Comparison of ENCODE assay signal across 8 cellular contexts in genomic region chr7:55019691-55020480, GRCh38. TPM values are rescaled to one million over a fixed set of nuclear protein-coding genes. Genes with fewer than 3 reads are reported as not detected.
A peak's percentile ranks its signal among the peaks of the same experiment; 100 is the strongest.
DNase-seq lines count a peak whose midpoint lies in the region; ATAC-seq and TF ChIP-seq lines count a peak whose summit lies in the region.

No MANE protein-coding gene starts in this region.

- peak overlapping the region; percentile 85 for H3K27ac ChIP-seq in osteoblast (ENCODE audit: low read depth, low read length)

- H3K36me3 ChIP-seq in Caco-2 (ENCODE audit: control insufficient read depth, insufficient read depth, low read length) (no peaks in the 10 kb centered on the region), osteoblast (ENCODE audit: insufficient read depth, low read length) (peaks cover 9% of the 10 kb centered on the region)

- H3K27me3 Mint-ChIP-seq in Caco-2 (ENCODE audit: insufficient read depth, unreplicated experiment), result no peaks in the 10 kb centered on the region
- H3K27me3 Mint-ChIP-seq in immature natural killer cell (ENCODE audit: low read depth in 3 of 3), result peaks cover 5 to 38% (median 7%) of the 10 kb centered on the region in 3 donors

- CTCF ChIA-PET in Caco-2 (lab: Charles Lee), result interaction anchor here (0.7 to 1.7 kb wide), 5 partner anchors 47 to 236 kb away, joined by 3 to 14 read pairs (median 4); no protein-coding TSS in a partner anchor

- H4K20me1 ChIP-seq in osteoblast (ENCODE audit: insufficient read depth, low read length), result peaks cover 13% of the 10 kb centered on the region

- peak overlapping the region; percentile 83 for H3K4me2 ChIP-seq in osteoblast (ENCODE audit: insufficient read depth, low read length)

- no peaks in the 10 kb centered on the region for H3K27me3 ChIP-seq in Caco-2 (replicated peaks; ENCODE audit: control insufficient read depth, insufficient read depth, low read length)
- no peaks in the 10 kb centered on the region for H3K27me3 ChIP-seq in osteoblast (ENCODE audit: insufficient read depth, low read length)

- H3K27ac Mint-ChIP-seq in Caco-2 (ENCODE audit: unreplicated experiment) (peak overlapping the region; percentile 23), immature natural killer cell (no peak overlapping the region)

- TF ChIP-seq CTCF in Caco-2 (IDR thresholded peaks at IDR 0.05; ENCODE audit: insufficient read depth in 1 of 2, low read depth in 1 of 2, low read length in 1 of 2, severe bottlenecking in 1 of 2, unreplicated experiment in 1 of 2), result peak in 1 of 2 experiments; percentile 10
- no peak for TF ChIP-seq CTCF in fibroblast of pulmonary artery (IDR thresholded peaks at IDR 0.05; ENCODE audit: low read length, missing control alignments)
- no peak for TF ChIP-seq CTCF in osteoblast (IDR thresholded peaks at IDR 0.05; ENCODE audit: extremely low read depth, low read depth, low read length)

- H3K9me3 ChIP-seq in Caco-2 (no peaks in the 10 kb centered on the region), osteoblast (ENCODE audit: low read depth, low read length) (no peaks in the 10 kb centered on the region)

- H3K4me3 ChIP-seq in Caco-2 (ENCODE audit: low read depth, low read length) (peak overlapping the region; percentile 86), fibroblast of pulmonary artery (replicated peaks; ENCODE audit: low read depth, low read length) (peak overlapping the region; percentile 73), osteoblast (ENCODE audit: insufficient read depth, low read length) (peak overlapping the region; percentile 82)

- H3K79me2 ChIP-seq in osteoblast (ENCODE audit: insufficient read depth, low read length), result peaks cover 68% of the 10 kb centered on the region

- H2AFZ ChIP-seq in osteoblast (ENCODE audit: low read length), result no peak overlapping the region

- H3K4me1 ChIP-seq in Caco-2, result peaks cover 32% of the 10 kb centered on the region
- peaks cover 53% of the 10 kb centered on the region for H3K4me1 ChIP-seq in osteoblast (ENCODE audit: insufficient read depth, low read length)

- POLR2A ChIA-PET in Caco-2 (lab: Charles Lee), result interaction anchor here (0.6 to 1.2 kb wide), 6 partner anchors 27 to 169 kb away, joined by 3 to 7 read pairs (median 3); no protein-coding TSS in a partner anchor

- BruUV-seq in Caco-2 (replicated peaks; lab: Mats Ljungman, UMichigan), result no TSS peak

- H3K4me1 Mint-ChIP-seq in Caco-2 (ENCODE audit: low read depth, unreplicated experiment) (peaks cover 16% of the 10 kb centered on the region), immature natural killer cell (no peaks in the 10 kb centered on the region)

- H3K9me3 Mint-ChIP-seq in Caco-2 (ENCODE audit: unreplicated experiment) (no peaks in the 10 kb centered on the region), immature natural killer cell (peaks cover 0 to 13% (median 3%) of the 10 kb centered on the region in 6 donors)

- H3K4me3 Mint-ChIP-seq in Caco-2 (ENCODE audit: unreplicated experiment) (peak overlapping the region; percentile 81), immature natural killer cell (no peak overlapping the region)

- H3K36me3 Mint-ChIP-seq in Caco-2 (ENCODE audit: insufficient read depth, unreplicated experiment), result peaks cover 8% of the 10 kb centered on the region
- peaks cover 0 to 3% (median 0%) of the 10 kb centered on the region in 3 donors for H3K36me3 Mint-ChIP-seq in immature natural killer cell

- intact Hi-C loops in Caco-2 (cut with micrococcal nuclease; ENCODE audit: unreplicated experiment), result loop anchor here (1.0 to 5.0 kb wide), 5 partner anchors 47 to 248 kb away; no protein-coding TSS in a partner anchor

- no peak for ATAC-seq in GM21723 (IDR thresholded peaks at IDR 0.05; ENCODE audit: unreplicated experiment)

- DNase-seq in Caco-2 (peak; percentile 55 to 73), NCI-H510A (lab: John Stamatoyannopoulos, UW) (peak; percentile 30), fibroblast of pulmonary artery (ENCODE audit: low read depth) (no peak), osteoblast (ENCODE audit: insufficient read length, low spot score, missing footprints) (peak; percentile 89), immature natural killer cell (no peak), T-helper 1 cell (no peak), GM19238 (ENCODE audit: insufficient read length, low spot score) (no peak)

RNA-seq across cellular contexts. Expression of gene EGFR, which starts 1.1 kb away (rescaled TPM):
- total RNA-seq in Caco-2 (2022), result 55.1 and 60.1 TPM in 2 replicates
- total RNA-seq in osteoblast, result 104 and 110 TPM in 2 replicates
- polyA plus RNA-seq in immature natural killer cell, result not detected

Comparison
In these comparisons a context has a peak if more than half of its experiments do, and no peak if none do; other contexts are left out.
1. DNase-seq: peak in Caco-2 (2 of 2), NCI-H510A (single experiment) and osteoblast (single experiment); none in fibroblast of pulmonary artery (single experiment), immature natural killer cell (0 of 3), T-helper 1 cell (0 of 5) and GM19238 (single experiment).
2. Peak in every context shown above with its lines, with median percentiles within 50 percentile points of each other: H3K4me3 ChIP-seq.